31 cellular contexts compared by ENCODE assay signal in the genomic region with DNA sequence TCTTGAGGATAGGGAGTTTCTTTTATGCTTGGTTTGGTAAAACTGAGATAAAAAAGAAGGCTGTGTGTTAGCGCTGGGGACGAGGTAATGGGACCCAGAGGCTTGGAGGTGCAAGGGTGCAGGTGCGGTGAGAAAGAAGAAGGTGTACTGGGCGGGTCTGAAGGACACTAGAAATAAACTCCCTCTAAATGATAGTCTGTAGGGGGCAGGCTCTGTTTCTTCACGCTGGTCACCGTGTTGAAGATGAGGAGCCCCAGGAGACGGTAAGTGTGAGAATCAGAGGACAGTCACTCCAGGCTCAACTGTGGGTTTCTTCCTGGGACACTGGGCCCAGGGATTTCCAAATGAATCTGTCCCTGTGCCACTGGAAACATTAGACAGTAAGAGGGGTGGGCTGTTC.
"Had no signal": no experiment of that assay in that cellular context is flagged by ENCODE, and none has a peak within 500 bp of the region (broad histone marks: within the 10 kb centered on the region; RNA-seq: fewer than 3 reads in every experiment).

No MANE protein-coding gene starts in this region.

- H3K27ac ChIP-seq: KMS-11, Peyer's patch had no signal

- ATAC-seq: activated CD4-positive, alpha-beta T cell treated with anti-CD3 and anti-CD28 coated beads for 36 hours; activated CD4-positive, CD25-positive, alpha-beta regulatory T cell treated with anti-CD3 and anti-CD28 coated beads, Interleukin-2, amount 50 U/mL, for 24 hours; activated CD8-positive, alpha-beta T cell treated with anti-CD3 and anti-CD28 coated beads, Interleukin-2, amount 10 ng/mL, durations not matched to agents 7 days and 5 days; activated naive CD4-positive, alpha-beta T cell treated with anti-CD3 and anti-CD28 coated beads, Interleukin-2, amount 50 U/mL, for 72 hours; PC-3 had no signal

- H3K27ac Mint-ChIP-seq: activated CD4-positive, alpha-beta T cell treated with anti-CD3 and anti-CD28 coated beads for 36 hours; activated CD4-positive, alpha-beta T cell treated with anti-CD3 and anti-CD28 coated beads, Interleukin-2, amount 10 ng/mL, durations not matched to agents 7 days and 5 days; activated CD8-positive, alpha-beta T cell treated with anti-CD3 and anti-CD28 coated beads, Interleukin-2, amount 10 ng/mL, durations not matched to agents 7 days and 5 days; activated naive CD4-positive, alpha-beta T cell treated with anti-CD3 and anti-CD28 coated beads for 36 hours; activated naive CD4-positive, alpha-beta T cell treated with anti-CD3 and anti-CD28 coated beads, Interleukin-2, amount 50 U/mL, for 72 hours; activated T-cell treated with anti-CD3 and anti-CD28 coated beads, Interleukin-2, amount 50 U/mL, for 24 hours; activated T-helper 2 cell treated with anti-CD3 and anti-CD28 coated beads, Interferon-gamma antibody, Interleukin-2, Interleukin-4, amounts not matched to agents 10 μg/mL and 5 μg/mL and 100 μg/mL, durations not matched to agents 14 hours and 24 hours and 36 hours; brain had no signal

- DNase-seq: activated CD4-positive, alpha-beta T cell treated with anti-CD3 and anti-CD28 coated beads for 36 hours; activated CD4-positive, alpha-beta T cell treated with anti-CD3 and anti-CD28 coated beads, Interleukin-2, amount 10 ng/mL, durations not matched to agents 7 days and 5 days; activated CD4-positive, alpha-beta T cell treated with anti-CD3 and anti-CD28 coated beads, Interleukin-2, amount 50 U/mL, for 48 hours; activated CD8-positive, alpha-beta T cell treated with anti-CD3 and anti-CD28 coated beads, Interleukin-2, amount 10 ng/mL, durations not matched to agents 7 days and 5 days; activated gamma-delta T cell treated with Interleukin-2 at 50 U/mL for 16 hours; activated naive CD4-positive, alpha-beta T cell treated with anti-CD3 and anti-CD28 coated beads for 36 hours; activated T-cell treated with anti-CD3 and anti-CD28 coated beads, Interleukin-2, amount 50 U/mL, for 24 hours; adrenal gland; MM.1S; MV-4-11; NCI-H1092; NCI-H1436 treated with DMSO at 0.1 percent for 48 hours; NCI-H187; NCI-H2029 treated with DMSO at 0.1 percent for 48 hours; NCI-H2107; NCI-H2171; NCI-H510A; NCI-H526; NCI-H748 treated with DMSO at 0.1 percent for 48 hours; NK-92 treated with Interleukin-12 subunit alpha and Interleukin-12 subunit beta, amount 100 ng/mL, for 24 hours; PC-3; Peyer's patch; RPMI8226; SW 1271; T1000 had no signal

- H3K36me3 Mint-ChIP-seq: activated naive CD4-positive, alpha-beta T cell treated with anti-CD3 and anti-CD28 coated beads, Interleukin-2, amount 50 U/mL, for 72 hours had no signal

- H3K4me3 ChIP-seq: adrenal gland, Peyer's patch had no signal

- H3K27me3 ChIP-seq: adrenal gland, Peyer's patch had no signal

- H3K36me3 ChIP-seq: Peyer's patch had no signal

- H3K4me1 ChIP-seq: Peyer's patch had no signal

- H3K27me3 Mint-ChIP-seq: activated CD4-positive, alpha-beta T cell treated with anti-CD3 and anti-CD28 coated beads for 36 hours; activated CD4-positive, alpha-beta T cell treated with anti-CD3 and anti-CD28 coated beads, Interleukin-2, amount 10 ng/mL, durations not matched to agents 7 days and 5 days; brain had no signal

- H3K4me1 Mint-ChIP-seq: activated CD4-positive, alpha-beta T cell treated with anti-CD3 and anti-CD28 coated beads for 36 hours; activated CD4-positive, alpha-beta T cell treated with anti-CD3 and anti-CD28 coated beads, Interleukin-2, amount 10 ng/mL, durations not matched to agents 7 days and 5 days; brain; central memory CD8-positive, alpha-beta T cell had no signal

- H3K9me3 ChIP-seq: Peyer's patch had no signal

- H3K9me3 Mint-ChIP-seq: activated CD4-positive, alpha-beta T cell treated with anti-CD3 and anti-CD28 coated beads, Interleukin-2, amount 10 ng/mL, durations not matched to agents 7 days and 5 days; activated naive CD4-positive, alpha-beta T cell treated with anti-CD3 and anti-CD28 coated beads for 36 hours; activated naive CD4-positive, alpha-beta T cell treated with anti-CD3 and anti-CD28 coated beads, Interleukin-2, amount 50 U/mL, for 72 hours; activated T-cell treated with anti-CD3 and anti-CD28 coated beads, Interleukin-2, amount 50 U/mL, for 24 hours; activated T-helper 2 cell treated with anti-CD3 and anti-CD28 coated beads, Interferon-gamma antibody, Interleukin-2, Interleukin-4, amounts not matched to agents 10 μg/mL and 5 μg/mL and 100 μg/mL, durations not matched to agents 14 hours and 24 hours and 36 hours; central memory CD8-positive, alpha-beta T cell had no signal

- H3K4me3 Mint-ChIP-seq: activated CD4-positive, alpha-beta T cell treated with anti-CD3 and anti-CD28 coated beads for 36 hours; activated CD4-positive, alpha-beta T cell treated with anti-CD3 and anti-CD28 coated beads, Interleukin-2, amount 10 ng/mL, durations not matched to agents 7 days and 5 days; activated CD8-positive, alpha-beta T cell treated with anti-CD3 and anti-CD28 coated beads, Interleukin-2, amount 10 ng/mL, durations not matched to agents 7 days and 5 days; activated naive CD4-positive, alpha-beta T cell treated with anti-CD3 and anti-CD28 coated beads for 36 hours; activated T-cell treated with anti-CD3 and anti-CD28 coated beads, Interleukin-2, amount 50 U/mL, for 24 hours; brain; central memory CD8-positive, alpha-beta T cell had no signal
